Comparison of ENCODE assay signal across 13 cellular contexts in genomic region chr7:2156756-2157472, GRCh38.
DNase-seq lines count a peak whose midpoint lies in the region; ATAC-seq and TF ChIP-seq lines count a peak whose summit lies in the region.
"Had no signal": no experiment of that assay in that cellular context is flagged by ENCODE, and none has a peak within 500 bp of the region (broad histone marks: within the 10 kb centered on the region; RNA-seq: fewer than 3 reads in every experiment).

No MANE protein-coding gene starts in this region.

- no peak overlapping the region for H2AFZ ChIP-seq in hepatocyte

- no peak for ATAC-seq in stimulated activated naive B cell treated with anti-CD40 and anti-IgM and Interleukin-4, amounts not matched to agents 10 μg/mL and 1 μg/mL and 100 μg/mL, for 72 hours (replicated peaks)
- no peak for ATAC-seq in GM19324 (IDR thresholded peaks at IDR 0.05; ENCODE audit: low FRiP score, unreplicated experiment)
- ATAC-seq: left lobe of liver had no signal

- CTCF ChIA-PET in Caco-2 (lab: Charles Lee): no interaction called here
- CTCF ChIA-PET in CD4-positive, alpha-beta memory T cell (lab: Charles Lee; ENCODE audit: partially characterized antibody): no interaction called here

- POLR2A ChIA-PET in Caco-2 (lab: Charles Lee): no interaction called here
- POLR2A ChIA-PET in CD4-positive, alpha-beta memory T cell (lab: Charles Lee; ENCODE audit: partially characterized antibody): no interaction called here

- 87% methylated on average over 15 of the region's 15 CpGs for WGBS in hepatocyte (ENCODE audit: low lambda C conversion rate, missing lambda C conversion rate)

- intact Hi-C loops in Caco-2 (cut with micrococcal nuclease; ENCODE audit: unreplicated experiment): no loop called here
- intact Hi-C loops in ascending aorta (cut with DNase I): no loop called here
- intact Hi-C loops in CD4-positive, alpha-beta memory T cell (cut with micrococcal nuclease): no loop called here

- H3K27me3 Mint-ChIP-seq in Caco-2 (ENCODE audit: insufficient read depth, unreplicated experiment): no peaks in the 10 kb centered on the region
- no peaks in the 10 kb centered on the region for H3K27me3 Mint-ChIP-seq in stimulated activated naive B cell treated with anti-CD40 and anti-IgM and Interleukin-4, amounts not matched to agents 10 μg/mL and 1 μg/mL and 100 μg/mL, for 72 hours
- no peaks in the 10 kb centered on the region for H3K27me3 Mint-ChIP-seq in CD4-positive, alpha-beta memory T cell

- no peak for TF ChIP-seq CTCF in Caco-2 (IDR thresholded peaks at IDR 0.05; ENCODE audit: insufficient read depth in 1 of 2, low read depth in 1 of 2, low read length in 1 of 2, severe bottlenecking in 1 of 2, unreplicated experiment in 1 of 2)
- TF ChIP-seq CTCF in ascending aorta (IDR thresholded peaks at IDR 0.05): no peak
- TF ChIP-seq CTCF in hepatocyte (IDR thresholded peaks at IDR 0.05; ENCODE audit: poor library complexity): no peak

- no peaks in the 10 kb centered on the region for H3K9me3 Mint-ChIP-seq in Caco-2 (ENCODE audit: unreplicated experiment)
- H3K9me3 Mint-ChIP-seq in stimulated activated naive B cell treated with anti-CD40 and anti-IgM and Interleukin-4, amounts not matched to agents 10 μg/mL and 1 μg/mL and 100 μg/mL, for 72 hours: no peaks in the 10 kb centered on the region
- H3K9me3 Mint-ChIP-seq in CD4-positive, alpha-beta memory T cell: peaks cover 0 to 2% (median 0%) of the 10 kb centered on the region in 8 donors

- H3K4me3 Mint-ChIP-seq in Caco-2 (ENCODE audit: unreplicated experiment): no peak overlapping the region
- no peak overlapping the region for H3K4me3 Mint-ChIP-seq in stimulated activated naive B cell treated with anti-CD40 and anti-IgM and Interleukin-4, amounts not matched to agents 10 μg/mL and 1 μg/mL and 100 μg/mL, for 72 hours
- H3K4me3 Mint-ChIP-seq in CD4-positive, alpha-beta memory T cell: no peak overlapping the region

- H3K4me1 Mint-ChIP-seq in Caco-2 (ENCODE audit: low read depth, unreplicated experiment): peaks cover 7% of the 10 kb centered on the region
- H3K4me1 Mint-ChIP-seq in stimulated activated naive B cell treated with anti-CD40 and anti-IgM and Interleukin-4, amounts not matched to agents 10 μg/mL and 1 μg/mL and 100 μg/mL, for 72 hours: peaks cover 10 to 25% of the 10 kb centered on the region in 2 donors
- peaks cover 0 to 4% (median 2%) of the 10 kb centered on the region in 4 donors for H3K4me1 Mint-ChIP-seq in CD4-positive, alpha-beta memory T cell

- peak overlapping the region; percentile 11 for H3K4me2 ChIP-seq in hepatocyte

- H3K36me3 Mint-ChIP-seq in Caco-2 (ENCODE audit: insufficient read depth, unreplicated experiment): peaks cover 13% of the 10 kb centered on the region
- peaks cover 45 to 60% of the 10 kb centered on the region in 2 donors for H3K36me3 Mint-ChIP-seq in stimulated activated naive B cell treated with anti-CD40 and anti-IgM and Interleukin-4, amounts not matched to agents 10 μg/mL and 1 μg/mL and 100 μg/mL, for 72 hours
- H3K36me3 Mint-ChIP-seq in CD4-positive, alpha-beta memory T cell: peaks cover 0 to 6% of the 10 kb centered on the region in 2 donors

- no peaks in the 10 kb centered on the region for H3K27me3 ChIP-seq in Caco-2 (replicated peaks; ENCODE audit: control insufficient read depth, insufficient read depth, low read length)
- H3K27me3 ChIP-seq in ascending aorta: no peaks in the 10 kb centered on the region
- no peaks in the 10 kb centered on the region for H3K27me3 ChIP-seq in hepatocyte
- no peaks in the 10 kb centered on the region for H3K27me3 ChIP-seq in CD4-positive, alpha-beta memory T cell (ENCODE audit: insufficient read depth, low read length)

- no peaks in the 10 kb centered on the region for H3K9me2 ChIP-seq in hepatocyte (replicated peaks; ENCODE audit: insufficient read depth)

- H3K9me3 ChIP-seq in Caco-2 (no peaks in the 10 kb centered on the region), ascending aorta (no peaks in the 10 kb centered on the region), hepatocyte (ENCODE audit: low read depth) (no peaks in the 10 kb centered on the region)
- H3K9me3 ChIP-seq in CD4-positive, alpha-beta memory T cell (ENCODE audit: control insufficient read depth in 1 of 2, low read length in 2 of 2): no peaks in the 10 kb centered on the region

- H3K27ac ChIP-seq in ascending aorta (peak overlapping the region; percentile 68 to 75), hepatocyte (peak overlapping the region; percentile 81)
- no peak overlapping the region for H3K27ac ChIP-seq in CD4-positive, alpha-beta memory T cell (ENCODE audit: low read depth, low read length)

- DNase-seq in Caco-2 (no peak), ascending aorta (ENCODE audit: low spot score in 2 of 2) (no peak), hepatocyte (ENCODE audit: low spot score) (no peak), NCI-H524 treated with DMSO at 0.1 percent for 48 hours (lab: John Stamatoyannopoulos, UW) (no peak), NCI-H748 (lab: John Stamatoyannopoulos, UW; ENCODE audit: unreplicated experiment) (no peak)
- no peak for DNase-seq in stimulated activated naive B cell treated with anti-CD40 and anti-IgM and Interleukin-4, amounts not matched to agents 10 μg/mL and 1 μg/mL and 100 μg/mL, for 72 hours
- no peak for DNase-seq in CD4-positive, alpha-beta memory T cell
- DNase-seq: activated T-cell treated with anti-CD3 and anti-CD28 coated beads, Interleukin-2, amount 50 U/mL, for 1 hour; OCI-M1; stimulated activated CD8-positive, alpha-beta memory T cell treated with anti-CD3 and anti-CD28 coated beads, Interleukin-4, amount 100 ng/mL, for 48 hours; T-helper 1 cell had no signal

- H3K4me3 ChIP-seq in Caco-2 (ENCODE audit: low read depth, low read length) (no peak overlapping the region), ascending aorta (no peak overlapping the region), hepatocyte (no peak overlapping the region)
- no peak overlapping the region for H3K4me3 ChIP-seq in CD4-positive, alpha-beta memory T cell (ENCODE audit: low read length in 2 of 2)

- peaks cover 12% of the 10 kb centered on the region for H3K79me2 ChIP-seq in hepatocyte

- H3K4me1 ChIP-seq in Caco-2 (peaks cover 23% of the 10 kb centered on the region), ascending aorta (peaks cover 0 to 10% of the 10 kb centered on the region in 2 donors), hepatocyte (ENCODE audit: insufficient read depth) (peaks cover 20% of the 10 kb centered on the region)
- H3K4me1 ChIP-seq in CD4-positive, alpha-beta memory T cell (ENCODE audit: insufficient read depth, low read length): no peaks in the 10 kb centered on the region

- H4K20me1 ChIP-seq in hepatocyte (ENCODE audit: insufficient read depth, poor library complexity, severe bottlenecking): no peaks in the 10 kb centered on the region

- peak overlapping the region; percentile 34 for H3K27ac Mint-ChIP-seq in Caco-2 (ENCODE audit: unreplicated experiment)
- H3K27ac Mint-ChIP-seq in stimulated activated naive B cell treated with anti-CD40 and anti-IgM and Interleukin-4, amounts not matched to agents 10 μg/mL and 1 μg/mL and 100 μg/mL, for 72 hours: peak overlapping the region; percentile 77
- peak overlapping the region in 1 of 7 donors; percentile 70 for H3K27ac Mint-ChIP-seq in CD4-positive, alpha-beta memory T cell

- H3K36me3 ChIP-seq in Caco-2 (ENCODE audit: control insufficient read depth, insufficient read depth, low read length) (peaks cover 2% of the 10 kb centered on the region; the same call in 1 of the 2 replicates), ascending aorta (no peaks in the 10 kb centered on the region), hepatocyte (replicated peaks; ENCODE audit: insufficient read depth, low read depth) (no peaks in the 10 kb centered on the region)
- no peaks in the 10 kb centered on the region for H3K36me3 ChIP-seq in CD4-positive, alpha-beta memory T cell (ENCODE audit: insufficient read depth, low read length)

- BruUV-seq in Caco-2 (replicated peaks; lab: Mats Ljungman, UMichigan): no TSS peak
